1 cellular context compared by ENCODE assay signal in the genomic region with DNA sequence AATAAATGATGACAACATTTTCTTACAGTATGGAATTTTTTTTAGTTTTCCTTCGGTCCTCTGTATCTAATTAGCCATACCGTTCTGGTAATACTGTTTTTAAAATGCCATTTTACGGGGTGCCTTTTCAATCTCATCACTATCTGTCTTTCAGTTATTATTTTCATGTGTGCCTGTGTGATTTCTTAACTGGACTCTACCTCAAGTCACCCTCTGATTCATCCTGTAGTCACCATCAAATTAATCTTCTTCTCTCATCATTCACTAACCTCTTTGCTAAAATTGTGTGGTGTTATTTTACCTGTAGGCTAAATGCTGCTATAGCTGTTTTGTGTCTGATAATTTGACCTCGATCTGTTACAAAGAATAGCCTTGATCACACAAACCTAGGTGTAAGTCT.
TF ChIP-seq lines count a peak whose summit lies in the region.

No MANE protein-coding gene starts in this region.

TF ChIP-seq in GM23338, 12 proteins besides CTCF, POLR2A, EP300 and RAD21 (continued from another document):
- no peak for TF ChIP-seq ZNF462 (CRISPR knock-in tag; IDR thresholded peaks at IDR 0.05)
- TF ChIP-seq EZH2 (IDR thresholded peaks at IDR 0.05; ENCODE audit: low read depth, unreplicated experiment): no peak
